In genomic region chr6:100057941-100058340, GRCh38 we compare ENCODE assay signal across 14 cellular contexts.
DNase-seq lines count a peak whose midpoint lies in the region; TF ChIP-seq lines count a peak whose summit lies in the region.
"Had no signal": no experiment of that assay in that cellular context is flagged by ENCODE, and none has a peak within 500 bp of the region (broad histone marks: within the 10 kb centered on the region; RNA-seq: fewer than 3 reads in every experiment).

No MANE protein-coding gene starts in this region.

- peaks cover 0 to 9% (median 4%) of the 10 kb centered on the region in 7 donors for H3K9me3 Mint-ChIP-seq in CD14-positive monocyte

- H3K27ac ChIP-seq in GM23248, result no peak overlapping the region

- H3K79me2 ChIP-seq in GM23248 (ENCODE audit: insufficient read depth), result no peaks in the 10 kb centered on the region

- H3K4me1 ChIP-seq in GM23248 (ENCODE audit: insufficient read depth), result no peaks in the 10 kb centered on the region
- H3K4me1 ChIP-seq: BE2C had no signal

- H2AFZ ChIP-seq in GM23248, result peak overlapping the region; percentile 21; the same call in 1 of the 2 replicates

- no peaks in the 10 kb centered on the region for H3K9me3 ChIP-seq in GM23248 (ENCODE audit: low read depth)
- H3K9me3 ChIP-seq: BE2C had no signal

- no peak overlapping the region for H3K4me3 ChIP-seq in GM23248
- H3K4me3 ChIP-seq in epithelial cell of esophagus (ENCODE audit: low read length), result no peak overlapping the region
- H3K4me3 ChIP-seq in retinal pigment epithelial cell (ENCODE audit: low read length), result no peak overlapping the region

- peaks cover 0 to 3% (median 3%) of the 10 kb centered on the region in 3 donors for H3K27me3 Mint-ChIP-seq in CD14-positive monocyte (ENCODE audit: low read depth in 3 of 3)

- intact Hi-C loops in CD14-positive monocyte (cut with micrococcal nuclease), result no loop called here

- H3K27ac Mint-ChIP-seq in CD14-positive monocyte, result no peak overlapping the region
- H3K27ac Mint-ChIP-seq: CD8-positive, alpha-beta memory T cell had no signal

- no peak overlapping the region for H3K4me2 ChIP-seq in GM23248 (ENCODE audit: unreplicated experiment)

- H3K4me1 Mint-ChIP-seq in CD14-positive monocyte, result no peaks in the 10 kb centered on the region
- H3K4me1 Mint-ChIP-seq: CD8-positive, alpha-beta memory T cell had no signal

- DNase-seq in GM23248 (peak; percentile 37), LHCN-M2 (ENCODE audit: low read depth) (peak; percentile 37), epithelial cell of esophagus (ENCODE audit: low read depth) (peak; percentile 11), retinal pigment epithelial cell (ENCODE audit: low read depth) (peak; percentile 12), SHP77 treated with DMSO at 0.1 percent for 48 hours (lab: John Stamatoyannopoulos, UW) (no peak), activated gamma-delta T cell (lab: John Stamatoyannopoulos, UW) (no peak), CD14-positive monocyte (ENCODE audit: low spot score) (no peak)
- DNase-seq: BE2C; CD8-positive, alpha-beta memory T cell; NCI-H1436; NCI-H2029; NCI-H2171; NCI-H446 treated with DMSO at 0.1 percent for 48 hours; SW 1271 had no signal

- H3K4me3 Mint-ChIP-seq in CD14-positive monocyte, result no peak overlapping the region
- H3K4me3 Mint-ChIP-seq: CD8-positive, alpha-beta memory T cell had no signal

- H3K9me2 ChIP-seq in GM23248 (ENCODE audit: insufficient read depth), result no peaks in the 10 kb centered on the region

- 69 to 76% methylated on average over 2 of the region's 2 CpGs for WGBS in GM23248 (ENCODE audit: low coverage in 1 of 2, low lambda C conversion rate in 2 of 2, missing lambda C conversion rate in 2 of 2), 2 experiments

- no peak overlapping the region for H3K9ac ChIP-seq in GM23248

- no peaks in the 10 kb centered on the region for H3K27me3 ChIP-seq in GM23248 (replicated peaks; ENCODE audit: insufficient read depth)
- H3K27me3 ChIP-seq: BE2C had no signal

- H4K20me1 ChIP-seq in GM23248 (ENCODE audit: insufficient read depth), result no peaks in the 10 kb centered on the region

- H3K36me3 Mint-ChIP-seq in CD14-positive monocyte, result no peaks in the 10 kb centered on the region
- H3K36me3 Mint-ChIP-seq: CD8-positive, alpha-beta memory T cell had no signal

- in situ Hi-C loops in GM23248 (cut with MboI), result no loop called here

- no peaks in the 10 kb centered on the region for H3F3A ChIP-seq in GM23248 (ENCODE audit: insufficient read depth)

- TF ChIP-seq CTCF in epithelial cell of esophagus (IDR thresholded peaks at IDR 0.05; ENCODE audit: insufficient read depth, low read depth, low read length, missing control alignments) (no peak), retinal pigment epithelial cell (conservative IDR thresholded peaks at IDR 0.05; ENCODE audit: low read depth, low read length) (no peak), CD14-positive monocyte (IDR thresholded peaks at IDR 0.05) (no peak)

- no peaks in the 10 kb centered on the region for H3K36me3 ChIP-seq in GM23248 (ENCODE audit: low read depth)
- H3K36me3 ChIP-seq: BE2C had no signal

Comparison
In these comparisons a context has a peak if more than half of its experiments do, and no peak if none do; other contexts are left out.
1. DNase-seq: peak in GM23248 (single experiment), LHCN-M2 (single experiment), epithelial cell of esophagus (single experiment) and retinal pigment epithelial cell (single experiment); none in SHP77 treated with DMSO at 0.1 percent for 48 hours (single experiment), activated gamma-delta T cell (single experiment) and CD14-positive monocyte (single experiment).